In the genomic region with DNA sequence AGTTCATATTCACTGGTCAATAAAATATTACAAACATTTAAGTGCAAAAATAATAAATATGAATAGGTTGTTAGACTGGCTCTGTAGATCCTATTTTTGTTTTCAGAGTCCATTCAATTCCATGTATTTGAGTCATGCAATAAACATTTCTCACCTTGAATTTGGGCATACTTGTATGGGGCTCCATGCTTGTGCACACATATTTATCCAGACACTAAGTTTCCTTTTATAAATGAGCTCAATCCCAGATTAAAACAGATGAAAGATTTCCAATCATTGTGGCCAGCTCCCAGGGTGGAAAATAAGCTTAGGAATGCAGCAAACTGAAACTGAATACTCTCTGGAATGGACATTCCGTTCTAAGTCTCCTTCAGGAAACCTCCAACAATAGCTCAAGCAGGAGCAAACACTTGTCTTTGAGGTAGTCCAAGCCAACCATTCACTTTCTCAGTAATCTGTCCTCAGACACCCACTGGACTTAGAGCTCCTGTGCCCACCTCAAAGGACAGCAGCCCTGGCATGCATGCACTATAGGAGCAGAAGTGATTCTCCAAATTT, we compare ENCODE assay signal across 24 cellular contexts. TPM values are rescaled to one million over a fixed set of nuclear protein-coding genes. Genes with fewer than 3 reads are reported as not detected.
DNase-seq lines count a peak whose midpoint lies in the region; ATAC-seq, FAIRE-seq and TF ChIP-seq lines count a peak whose summit lies in the region.
"Had no signal": no experiment of that assay in that cellular context is flagged by ENCODE, and none has a peak within 500 bp of the region (broad histone marks: within the 10 kb centered on the region; RNA-seq: fewer than 3 reads in every experiment).

No MANE protein-coding gene starts in this region.

- peak; percentile 71 for DNase-seq in amniotic epithelial cell (ENCODE audit: low read depth)
- DNase-seq in endothelial cell of umbilical vein (ENCODE audit: low read depth, low spot score), result peak; percentile 62
- peak; percentile 75 for DNase-seq in myocyte (ENCODE audit: low read depth)
- DNase-seq in thoracic aorta (ENCODE audit: low spot score), result no peak
- no peak for DNase-seq in vagina (ENCODE audit: extremely low spot score in 2 of 2)
- no peak for DNase-seq in MV-4-11 (lab: John Stamatoyannopoulos, UW)
- no peak for DNase-seq in 8988T
- DNase-seq: activated CD4-positive, CD25-positive, alpha-beta regulatory T cell; activated T-cell treated with anti-CD3 and anti-CD28 coated beads, Interleukin-2, amount 50 U/mL, for 72 hours; BE2C; caudate nucleus; COR-L47; effector CD8-positive, alpha-beta T cell; hippocampal formation; NCI-H1694 treated with DMSO at 0.1 percent for 48 hours; NCI-H345; nephron progenitor cell; T-helper 9 cell; trophoblast cell had no signal

- BruUV-seq in endothelial cell of umbilical vein (replicated peaks; lab: Mats Ljungman, UMichigan), result no TSS peak

- TF ChIP-seq POLR2A in endothelial cell of umbilical vein (IDR thresholded peaks at IDR 0.05; ENCODE audit: low read depth, low read length) (no peak), vagina (IDR thresholded peaks at IDR 0.05) (no peak)

- no peaks in the 10 kb centered on the region for H3K9me1 ChIP-seq in endothelial cell of umbilical vein (replicated peaks; ENCODE audit: control insufficient read depth, extremely low read depth, insufficient read depth, low read length)

- POLR2A ChIA-PET in endothelial cell of umbilical vein (lab: Charles Lee), result interaction anchor here (1.2 kb wide), 1 partner anchor 10 kb away, joined by 3 read pairs; no protein-coding TSS in a partner anchor

- no peak for ATAC-seq in thoracic aorta (ENCODE audit: insufficient number of reproducible peaks, low FRiP score, low read depth)
- ATAC-seq: activated naive CD4-positive, alpha-beta T cell treated with anti-CD3 and anti-CD28 coated beads, Interleukin-2, amount 50 U/mL, for 72 hours; activated T-cell treated with anti-CD3 and anti-CD28 coated beads, Interleukin-2, amount 50 U/mL, for 72 hours; stimulated activated effector memory CD8-positive, alpha-beta T cell treated with anti-CD3 and anti-CD28 coated beads, Interleukin-12 subunit alpha, Interleukin-12 subunit beta, amount 100 ng/mL, for 72 hours had no signal

- H3K4me3 ChIP-seq in endothelial cell of umbilical vein (replicated peaks in 1 of 3; ENCODE audit: insufficient read depth in 1 of 3, low read depth in 1 of 3, low read length in 3 of 3) (no peak overlapping the region), thoracic aorta (peak overlapping the region; percentile 56), vagina (no peak overlapping the region)
- H3K4me3 ChIP-seq: prostate gland, SK-N-MC had no signal

- CTCF ChIA-PET in endothelial cell of umbilical vein (lab: Charles Lee), result interaction anchor here (1.2 kb wide), 1 partner anchor 9 kb away, joined by 3 read pairs; no protein-coding TSS in a partner anchor

- H3K36me3 ChIP-seq in endothelial cell of umbilical vein (ENCODE audit: control insufficient read depth in 2 of 2, extremely low read depth in 1 of 2, insufficient read depth in 2 of 2, low read length in 2 of 2), result no peaks in the 10 kb centered on the region
- no peaks in the 10 kb centered on the region for H3K36me3 ChIP-seq in thoracic aorta
- no peaks in the 10 kb centered on the region for H3K36me3 ChIP-seq in vagina
- H3K36me3 ChIP-seq: BE2C, prostate gland had no signal

- peak overlapping the region; percentile 69 for H3K9ac ChIP-seq in endothelial cell of umbilical vein (replicated peaks; ENCODE audit: extremely low read depth, insufficient read depth, low read length)

- FAIRE-seq in endothelial cell of umbilical vein (lab: Jason Lieb, UNC), result peak; percentile 80
- FAIRE-seq: keratinocyte had no signal

- H3K27ac ChIP-seq in endothelial cell of umbilical vein (ENCODE audit: insufficient read depth, low read depth, low read length), result peak overlapping the region; percentile 83
- peak overlapping the region; percentile 61 to 71 for H3K27ac ChIP-seq in thoracic aorta
- H3K27ac ChIP-seq in vagina, result no peak overlapping the region
- H3K27ac ChIP-seq: prostate gland, SK-N-MC had no signal

- H4K20me1 ChIP-seq in endothelial cell of umbilical vein (replicated peaks; ENCODE audit: control insufficient read depth, extremely low read depth, insufficient read depth, low read length), result no peaks in the 10 kb centered on the region

- no peaks in the 10 kb centered on the region for H3K27me3 ChIP-seq in endothelial cell of umbilical vein (ENCODE audit: control insufficient read depth in 2 of 2, insufficient read depth in 2 of 2, low read length in 2 of 2)
- H3K27me3 ChIP-seq in thoracic aorta (replicated peaks; ENCODE audit: insufficient read depth), result no peaks in the 10 kb centered on the region
- no peaks in the 10 kb centered on the region for H3K27me3 ChIP-seq in vagina
- H3K27me3 ChIP-seq: BE2C had no signal

- peak overlapping the region; percentile 34 for H3K4me2 ChIP-seq in endothelial cell of umbilical vein (ENCODE audit: insufficient read depth, low read length)

- TF ChIP-seq CTCF in endothelial cell of umbilical vein (IDR thresholded peaks at IDR 0.05; ENCODE audit: extremely low read depth in 1 of 2, insufficient read depth in 1 of 2, low read depth in 1 of 2, low read length in 2 of 2), result no peak
- TF ChIP-seq CTCF in thoracic aorta (IDR thresholded peaks at IDR 0.05), result no peak
- no peak for TF ChIP-seq CTCF in vagina (IDR thresholded peaks at IDR 0.05)

- H3K4me1 ChIP-seq in endothelial cell of umbilical vein (ENCODE audit: control insufficient read depth, extremely low read depth, insufficient read depth, low read length) (no peaks in the 10 kb centered on the region), thoracic aorta (ENCODE audit: control insufficient read depth in 1 of 2, low read depth in 2 of 2) (no peaks in the 10 kb centered on the region), vagina (no peaks in the 10 kb centered on the region)
- H3K4me1 ChIP-seq: BE2C, prostate gland had no signal

- no peaks in the 10 kb centered on the region for H3K9me3 ChIP-seq in endothelial cell of umbilical vein (replicated peaks; ENCODE audit: control insufficient read depth, insufficient read depth, low read length)
- H3K9me3 ChIP-seq in thoracic aorta, result no peaks in the 10 kb centered on the region
- H3K9me3 ChIP-seq in vagina, result no peaks in the 10 kb centered on the region
- H3K9me3 ChIP-seq: BE2C, prostate gland had no signal

- dilution Hi-C loops in endothelial cell of umbilical vein (cut with MboI; ENCODE audit: extremely low pct_ligation_motif_present, low sequenced_read_pairs), result no loop called here

- intact Hi-C loops in endothelial cell of umbilical vein (cut with micrococcal nuclease) (loop anchor here (2.0 to 5.0 kb wide), 2 partner anchors 16 to 663 kb away; partner anchors contain the start of gene DMD), vagina (cut with DNase I) (no loop called here)

- no peaks in the 10 kb centered on the region for H3K79me2 ChIP-seq in endothelial cell of umbilical vein (ENCODE audit: control insufficient read depth, insufficient read depth, low read length)

- peak overlapping the region; percentile 23 for H2AFZ ChIP-seq in endothelial cell of umbilical vein (ENCODE audit: low read depth, low read length)

TF ChIP-seq in endothelial cell of umbilical vein, 7 proteins besides CTCF, POLR2A, EP300 and RAD21:
- TF ChIP-seq FOS (IDR thresholded peaks at IDR 0.05; ENCODE audit: borderline replicate concordance, insufficient read depth, low read length) (no peak), JUN (IDR thresholded peaks at IDR 0.05; ENCODE audit: borderline replicate concordance, insufficient read depth, insufficient read length, low read depth) (no peak), GATA2 (IDR thresholded peaks at IDR 0.05; ENCODE audit: insufficient read depth, insufficient read length, low read depth, low read length) (no peak), POLR2AphosphoS5 (IDR thresholded peaks at IDR 0.05; ENCODE audit: insufficient read depth, low read depth, low read length) (no peak), MYC (IDR thresholded peaks at IDR 0.05; ENCODE audit: low read depth, low read length) (no peak), EZH2 (IDR thresholded peaks at IDR 0.05; ENCODE audit: borderline replicate concordance, low read depth, low read length, severe bottlenecking) (no peak)
- TF ChIP-seq, protein P1, sequence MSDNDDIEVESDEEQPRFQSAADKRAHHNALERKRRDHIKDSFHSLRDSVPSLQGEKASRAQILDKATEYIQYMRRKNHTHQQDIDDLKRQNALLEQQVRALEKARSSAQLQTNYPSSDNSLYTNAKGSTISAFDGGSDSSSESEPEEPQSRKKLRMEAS (IDR thresholded peaks at IDR 0.05; ENCODE audit: insufficient read depth, insufficient read length), result no peak

RNA-seq across cellular contexts. Expression of gene DMD, which starts 16.4 kb away (rescaled TPM):
- 7.3 and 12.6 TPM in 2 replicates for total RNA-seq in endothelial cell of umbilical vein
- polyA plus RNA-seq in endothelial cell of umbilical vein, result 6.4 and 9.0 TPM in 2 replicates
- polyA plus RNA-seq in endothelial cell of umbilical vein (2011; cell fraction: cytosol; rRNA removed), result 8.1 and 9.9 TPM in 2 replicates
- 20.9 and 23.9 TPM in 2 replicates for polyA plus RNA-seq in endothelial cell of umbilical vein (2011; cell fraction: nucleus; rRNA removed)
- 10.9 and 11.1 TPM in 2 replicates for polyA plus RNA-seq in endothelial cell of umbilical vein (2012)
- 23.3 and 28.9 TPM in 2 replicates for polyA minus RNA-seq in endothelial cell of umbilical vein
- polyA minus RNA-seq in endothelial cell of umbilical vein (2011; cell fraction: cytosol; rRNA and poly(A)+ RNA removed), result 8.5 TPM
- 45.6 and 61.3 TPM in 2 replicates for polyA minus RNA-seq in endothelial cell of umbilical vein (2011; cell fraction: nucleus; rRNA and poly(A)+ RNA removed)
- 116 and 123 TPM in 2 replicates for total RNA-seq in myocyte
- 17.8 TPM for polyA plus RNA-seq in myocyte (2012)
- total RNA-seq in thoracic aorta, result 100 to 1,000 TPM; 224 to 233 TPM
- total RNA-seq in vagina, result 25.8 TPM

Comparison
In these comparisons a context has a peak if more than half of its experiments do, and no peak if none do; other contexts are left out.
1. DNase-seq: peak in amniotic epithelial cell (single experiment), endothelial cell of umbilical vein (single experiment) and myocyte (single experiment); none in thoracic aorta (single experiment), vagina (0 of 2), MV-4-11 (single experiment) and 8988T (single experiment).